20 cellular contexts compared by ENCODE assay signal in the genomic region with DNA sequence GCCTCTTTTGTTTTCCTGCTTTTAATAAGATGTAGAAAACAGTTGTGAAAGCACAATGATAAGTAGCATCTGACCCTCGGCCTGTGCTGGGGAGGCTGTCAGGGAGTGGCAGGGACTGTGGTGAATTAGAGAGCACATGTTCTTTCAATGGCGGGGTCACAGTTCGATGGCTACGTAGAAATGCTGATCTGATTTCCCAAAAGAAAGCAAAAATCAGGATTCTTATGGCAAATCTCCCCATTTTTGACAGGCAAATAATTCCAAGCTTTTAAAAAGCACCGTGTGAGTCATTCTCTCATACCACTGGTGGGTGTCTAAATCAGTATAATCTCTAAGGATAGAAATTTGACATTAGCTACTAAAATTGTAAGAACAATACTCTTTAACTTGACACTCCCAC. TPM values are rescaled to one million over a fixed set of nuclear protein-coding genes. Genes with fewer than 3 reads are reported as not detected.
"Had no signal": no experiment of that assay in that cellular context is flagged by ENCODE, and none has a peak within 500 bp of the region (broad histone marks: within the 10 kb centered on the region; RNA-seq: fewer than 3 reads in every experiment).

No MANE protein-coding gene starts in this region.

- H3K27ac Mint-ChIP-seq: activated CD4-positive, alpha-beta T cell treated with anti-CD3 and anti-CD28 coated beads, Interleukin-2, amount 10 ng/mL, durations not matched to agents 24 days and 14 days; activated T-helper 17 cell treated with anti-CD3 and anti-CD28 coated beads, Interleukin-2, amount 50 U/mL, for 72 hours; T-helper 1 cell treated with Interleukin-12 subunit alpha and Interleukin-12 subunit beta and Interleukin-4 antibody, amounts not matched to agents 30 μg/mL and 1 μg/mL, for 36 hours; WTC11 had no signal

- H3K36me3 ChIP-seq: left lung, right atrium auricular region had no signal

- H3K9me3 ChIP-seq: esophagus squamous epithelium, heart right ventricle, left lung, right atrium auricular region, spleen had no signal

- H3K9me3 Mint-ChIP-seq: activated CD4-positive, alpha-beta T cell treated with anti-CD3 and anti-CD28 coated beads, Interleukin-2, amount 10 ng/mL, durations not matched to agents 24 days and 14 days; activated T-helper 17 cell treated with anti-CD3 and anti-CD28 coated beads, Interleukin-2, amount 50 U/mL, for 72 hours; T-helper 1 cell treated with Interleukin-12 subunit alpha and Interleukin-12 subunit beta and Interleukin-4 antibody, amounts not matched to agents 30 μg/mL and 1 μg/mL, for 36 hours; WTC11 had no signal

- H3K27ac ChIP-seq: heart right ventricle, left lung, right atrium auricular region, SK-N-MC, spleen had no signal

- DNase-seq: activated CD4-positive, alpha-beta T cell treated with anti-CD3 and anti-CD28 coated beads, Interleukin-2, amount 10 ng/mL, durations not matched to agents 24 days and 14 days; activated CD8-positive, alpha-beta memory T cell treated with anti-CD3 and anti-CD28 coated beads for 24 hours; activated naive CD4-positive, alpha-beta T cell treated with anti-CD3 and anti-CD28 coated beads, Interleukin-2, amount 50 U/mL, for 16 hours; activated T-cell treated with anti-CD3 and anti-CD28 coated beads for 4 hours; amniotic stem cell; esophagus squamous epithelium; heart right ventricle; posterior cingulate gyrus; spleen; stimulated activated CD4-positive, alpha-beta T cell treated with anti-CD3 and anti-CD28 coated beads, Interleukin-1b, Interleukin-23, amount 100 ng/mL, for 48 hours; stimulated activated naive CD4-positive, alpha-beta T cell; substantia nigra; trophoblast cell had no signal

- H3K27me3 ChIP-seq: esophagus squamous epithelium, heart right ventricle, left lung, right atrium auricular region, spleen had no signal

- H3K4me3 ChIP-seq: esophagus squamous epithelium, heart right ventricle, left lung, right atrium auricular region, SK-N-MC, spleen had no signal

- ATAC-seq: activated T-helper 17 cell treated with anti-CD3 and anti-CD28 coated beads, Interleukin-2, amount 50 U/mL, for 72 hours; heart right ventricle; left lung; WTC11 had no signal

- H3K27me3 Mint-ChIP-seq: activated CD4-positive, alpha-beta T cell treated with anti-CD3 and anti-CD28 coated beads, Interleukin-2, amount 10 ng/mL, durations not matched to agents 24 days and 14 days; activated T-helper 17 cell treated with anti-CD3 and anti-CD28 coated beads, Interleukin-2, amount 50 U/mL, for 72 hours had no signal

- H3K4me3 Mint-ChIP-seq: activated CD4-positive, alpha-beta T cell treated with anti-CD3 and anti-CD28 coated beads, Interleukin-2, amount 10 ng/mL, durations not matched to agents 24 days and 14 days; activated T-helper 17 cell treated with anti-CD3 and anti-CD28 coated beads, Interleukin-2, amount 50 U/mL, for 72 hours; WTC11 had no signal

RNA-seq across cellular contexts. Expression of a gene that starts 12.9 kb away (rescaled TPM):
- total RNA-seq: activated CD4-positive, alpha-beta T cell treated with anti-CD3 and anti-CD28 coated beads, Interleukin-2, amount 10 ng/mL, durations not matched to agents 24 days and 14 days; activated T-helper 17 cell treated with anti-CD3 and anti-CD28 coated beads, Interleukin-2, amount 50 U/mL, for 72 hours; dermis microvascular lymphatic vessel endothelial cell had no signal
